In the genomic region with DNA sequence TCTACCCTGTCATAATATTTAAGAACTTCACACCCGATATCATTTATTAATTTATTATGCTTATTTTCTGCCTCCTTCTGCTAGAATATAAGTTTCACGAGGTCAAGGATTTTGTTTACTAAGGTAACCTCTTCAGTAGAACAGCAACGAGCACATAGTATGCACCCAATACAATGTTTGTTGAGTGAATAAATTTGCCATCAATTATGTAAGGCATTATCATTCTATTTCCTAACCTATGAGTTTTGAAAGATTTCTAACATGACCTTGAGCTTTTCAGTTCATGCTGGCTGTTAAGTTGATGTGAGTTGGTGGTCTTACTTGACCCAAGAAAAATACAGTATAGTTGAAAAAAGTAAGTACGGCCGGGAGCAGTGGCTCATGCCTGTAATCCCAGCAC, we compare ENCODE assay signal across 26 cellular contexts.
"Had no signal": no experiment of that assay in that cellular context is flagged by ENCODE, and none has a peak within 500 bp of the region (broad histone marks: within the 10 kb centered on the region; RNA-seq: fewer than 3 reads in every experiment).

No MANE protein-coding gene starts in this region.

- H3K27ac ChIP-seq: left lung, lower lobe of right lung, ovary, skin epidermis, suprapubic skin, thoracic aorta, tibial artery, upper lobe of right lung had no signal

- H3K9me3 ChIP-seq: lower lobe of right lung, ovary, stomach, suprapubic skin, thoracic aorta, tibial artery, upper lobe of right lung had no signal

- H3K36me3 ChIP-seq: left lung, lower lobe of right lung, ovary, stomach, suprapubic skin, thoracic aorta, tibial artery, upper lobe of right lung had no signal

- H3K27me3 ChIP-seq: left lung, ovary, stomach, suprapubic skin, tibial artery, upper lobe of right lung had no signal

- DNase-seq: head of caudate nucleus; hippocampal formation; kidney glomerular epithelial cell; left colon; left lung; lower lobe of right lung; mammary epithelial cell; natural killer cell; ovary; retina; right cardiac atrium; stimulated activated CD4-positive, alpha-beta T cell treated with anti-CD3 and anti-CD28 coated beads, Interleukin-12 subunit alpha, Interleukin-12 subunit beta, amount 100 ng/mL, for 4 hours; stimulated activated CD4-positive, alpha-beta T cell treated with anti-CD3 and anti-CD28 coated beads, Interleukin-15, amount 100 ng/mL, for 24 hours; stimulated activated CD4-positive, alpha-beta T cell treated with anti-CD3 and anti-CD28 coated beads, Interleukin-2, amount 100 ng/mL, for 24 hours; stimulated activated CD4-positive, alpha-beta T cell treated with anti-CD3 and anti-CD28 coated beads, Interleukin-4, amount 100 ng/mL, for 1 hour; stimulated activated naive B cell treated with anti-CD40 and anti-IgM and Interleukin-4, amounts not matched to agents 10 μg/mL and 1 μg/mL and 100 μg/mL, for 72 hours; stimulated activated naive CD8-positive, alpha-beta T cell treated with anti-CD3 and anti-CD28 coated beads, Interleukin-15, Interleukin-2, amounts not matched to agents 100 U/mL and 50 U/mL, for 24 hours; stomach; tibial artery; trophoblast cell; upper lobe of right lung had no signal

- FAIRE-seq: keratinocyte, urothelium cell line had no signal

- H3K4me3 ChIP-seq: left lung, lower lobe of right lung, ovary, skin epidermis, stomach, suprapubic skin, thoracic aorta, tibial artery, upper lobe of right lung had no signal

- H3K4me1 ChIP-seq: left lung, lower lobe of right lung, suprapubic skin, tibial artery, upper lobe of right lung had no signal

- ATAC-seq: left colon; left lung; lower lobe of right lung; natural killer cell; right cardiac atrium; stimulated activated naive B cell treated with anti-CD40 and anti-IgM and Interleukin-4, amounts not matched to agents 10 μg/mL and 1 μg/mL and 100 μg/mL, for 72 hours; stimulated activated naive CD8-positive, alpha-beta T cell treated with anti-CD3 and anti-CD28 coated beads, Interleukin-15, Interleukin-2, amounts not matched to agents 100 U/mL and 50 U/mL, for 24 hours; upper lobe of right lung had no signal
